9 cellular contexts compared by ENCODE assay signal in genomic region chr1:29121516-29121937, GRCh38. TPM values are rescaled to one million over a fixed set of nuclear protein-coding genes. Genes with fewer than 3 reads are reported as not detected.
DNase-seq lines count a peak whose midpoint lies in the region; ATAC-seq and TF ChIP-seq lines count a peak whose summit lies in the region.
"Had no signal": no experiment of that assay in that cellular context is flagged by ENCODE, and none has a peak within 500 bp of the region (broad histone marks: within the 10 kb centered on the region; RNA-seq: fewer than 3 reads in every experiment).

No MANE protein-coding gene starts in this region.

- DNase-seq in left cardiac atrium (peak; percentile 24), Right ventricle myocardium superior (no peak), choroid plexus epithelial cell (ENCODE audit: low read depth) (no peak), uterus (peak in 1 of 2 donors; percentile 46), NCI-H1436 (lab: John Stamatoyannopoulos, UW) (no peak)
- DNase-seq: NK-92 treated with Interleukin-12 subunit alpha and Interleukin-12 subunit beta, amount 100 ng/mL, for 24 hours had no signal

- intact Hi-C loops in left cardiac atrium (cut with DNase I) (loop anchor here in 1 of 2 donors (5.0 kb wide), 1 partner anchor 61 kb away; the partner anchor contains the start of gene SRSF4), Right ventricle myocardium superior (cut with DNase I) (no loop called here), uterus (cut with DNase I; ENCODE audit: low total_unique reads) (loop anchor here (10.0 kb wide), 1 partner anchor 63 kb away; the partner anchor contains the start of gene SRSF4)

- H3K27ac ChIP-seq in mesodermal cell (ENCODE audit: low read depth, low read length, severe bottlenecking): peak overlapping the region; percentile 91
- H3K27ac ChIP-seq in uterus: peak overlapping the region; percentile 94 to 100

- H3K27me3 ChIP-seq in uterus: no peaks in the 10 kb centered on the region

- H3K4me1 ChIP-seq in mesodermal cell (ENCODE audit: control insufficient read depth, insufficient read depth, low read length, poor library complexity, severe bottlenecking) (peaks cover 18% of the 10 kb centered on the region), uterus (peaks cover 0 to 12% of the 10 kb centered on the region in 2 donors)

- ATAC-seq in left cardiac atrium (no peak), Right ventricle myocardium superior (ENCODE audit: poor library complexity) (no peak), HG03039 (IDR thresholded peaks at IDR 0.05; ENCODE audit: unreplicated experiment) (no peak), HG03175 (IDR thresholded peaks at IDR 0.05; ENCODE audit: unreplicated experiment) (no peak)

- H3K36me3 ChIP-seq in mesodermal cell (ENCODE audit: control insufficient read depth, insufficient read depth, low read length) (peaks cover 34% of the 10 kb centered on the region), uterus (no peaks in the 10 kb centered on the region)

- no peak for TF ChIP-seq CTCF in choroid plexus epithelial cell (conservative IDR thresholded peaks at IDR 0.05; ENCODE audit: low read depth, low read length)
- TF ChIP-seq CTCF in uterus (IDR thresholded peaks at IDR 0.05): no peak

- TF ChIP-seq POLR2A in uterus (IDR thresholded peaks at IDR 0.05): no peak

- H3K9me3 ChIP-seq in mesodermal cell (ENCODE audit: control insufficient read depth, low read length): no peaks in the 10 kb centered on the region
- H3K9me3 ChIP-seq in uterus: no peaks in the 10 kb centered on the region

- WGBS in mesodermal cell (ENCODE audit: insufficient coverage in 2 of 2), 2 experiments: 4 to 7% methylated on average over 43 to 54 of the region's 59 CpGs

- H3K4me3 ChIP-seq in choroid plexus epithelial cell (ENCODE audit: low read depth, low read length): peak overlapping the region; percentile 69
- H3K4me3 ChIP-seq in mesodermal cell (ENCODE audit: extremely low read depth, insufficient read depth, low read length, poor library complexity, severe bottlenecking): peak overlapping the region; percentile 76
- peak overlapping the region; percentile 73 to 80 for H3K4me3 ChIP-seq in uterus

RNA-seq across cellular contexts. Expression of gene TMEM200B, which starts 2.2 kb away (rescaled TPM):
- total RNA-seq in left cardiac atrium (1 to 10 TPM; 4.0 to 4.7 TPM), Right ventricle myocardium superior (2.3 TPM), uterus (10 to 100 TPM; 31.3 to 67.5 (median 41.9) TPM)
- 34.0 TPM for polyA plus RNA-seq in mesodermal cell (2013, experiment 1 of 2)
- polyA plus RNA-seq in mesodermal cell (2013, experiment 2 of 2): 37.8 TPM
